ENCODE assay signal across 15 cellular contexts in the genomic region with DNA sequence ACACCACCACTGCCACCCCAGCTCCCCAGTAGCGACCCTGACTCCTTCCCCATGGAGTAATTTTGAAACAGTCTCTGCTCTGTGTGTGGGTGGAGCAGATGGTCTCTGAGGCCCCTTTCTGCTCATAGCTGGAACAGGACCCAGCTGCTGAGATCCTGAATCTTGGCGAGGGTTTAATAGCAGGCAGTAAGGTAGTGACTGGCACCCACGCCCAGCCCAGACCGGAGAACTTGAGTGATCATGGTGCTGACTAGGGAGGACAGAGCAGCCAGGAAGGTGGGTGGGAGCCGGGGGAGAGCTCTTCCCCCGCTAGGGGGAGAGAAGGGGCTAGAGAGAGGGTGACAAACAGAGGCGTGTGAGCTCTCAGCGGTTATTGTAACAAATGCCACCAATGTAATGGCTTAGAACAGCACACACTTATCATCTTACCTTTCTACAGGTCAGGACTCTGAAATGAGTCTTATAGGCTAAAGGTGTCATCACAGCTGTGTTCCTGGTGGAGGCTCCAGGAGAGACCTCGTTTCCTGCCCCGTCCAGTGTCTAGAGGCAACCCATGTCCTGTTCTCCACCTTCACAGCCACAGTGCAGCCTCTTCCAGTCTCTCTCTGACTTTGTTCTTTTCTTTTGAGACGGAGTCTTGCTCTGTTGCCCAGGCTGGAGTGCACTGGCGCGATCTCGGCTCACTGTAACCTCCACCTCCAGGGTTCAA. TPM values are rescaled to one million over a fixed set of nuclear protein-coding genes. Genes with fewer than 3 reads are reported as not detected.
DNase-seq lines count a peak whose midpoint lies in the region; ATAC-seq lines count a peak whose summit lies in the region.
"Had no signal": no experiment of that assay in that cellular context is flagged by ENCODE, and none has a peak within 500 bp of the region (broad histone marks: within the 10 kb centered on the region; RNA-seq: fewer than 3 reads in every experiment).

No MANE protein-coding gene starts in this region.

- POLR2A ChIA-PET in activated CD4-positive, alpha-beta T cell treated with anti-CD3 and anti-CD28 coated beads for 36 hours (lab: Charles Lee), result no interaction called here
- POLR2A ChIA-PET in activated CD4-positive, alpha-beta T cell treated with anti-CD3 and anti-CD28 coated beads, Interleukin-2, amount 10 ng/mL, durations not matched to agents 7 days and 5 days (lab: Charles Lee), result no interaction called here

- H3K9ac ChIP-seq in neuronal stem cell (ENCODE audit: low read depth, low read length, poor library complexity), result no peak overlapping the region

- no peak overlapping the region for H2BK120ac ChIP-seq in neuronal stem cell (ENCODE audit: low read depth, low read length)

- no peaks in the 10 kb centered on the region for H3K27me3 ChIP-seq in neuronal stem cell (ENCODE audit: control insufficient read depth in 3 of 3, insufficient read depth in 3 of 3, low read depth in 1 of 3, low read length in 3 of 3)

- H3K27ac Mint-ChIP-seq in activated CD4-positive, alpha-beta T cell treated with anti-CD3 and anti-CD28 coated beads for 36 hours, result no peak overlapping the region
- H3K27ac Mint-ChIP-seq in activated CD4-positive, alpha-beta T cell treated with anti-CD3 and anti-CD28 coated beads, Interleukin-2, amount 10 ng/mL, durations not matched to agents 7 days and 5 days, result no peak overlapping the region

- peaks cover 9% of the 10 kb centered on the region for H3K4me1 Mint-ChIP-seq in activated CD4-positive, alpha-beta T cell treated with anti-CD3 and anti-CD28 coated beads for 36 hours
- H3K4me1 Mint-ChIP-seq in activated CD4-positive, alpha-beta T cell treated with anti-CD3 and anti-CD28 coated beads, Interleukin-2, amount 10 ng/mL, durations not matched to agents 7 days and 5 days, result no peaks in the 10 kb centered on the region

- no peak overlapping the region for H2AK5ac ChIP-seq in neuronal stem cell (ENCODE audit: low read depth, low read length)

- no peaks in the 10 kb centered on the region for H3K4me1 ChIP-seq in neuronal stem cell (ENCODE audit: control insufficient read depth in 2 of 2, insufficient read depth in 1 of 2, low read depth in 1 of 2, low read length in 2 of 2)

- no peak overlapping the region for H2BK12ac ChIP-seq in neuronal stem cell (ENCODE audit: low read length)

- no peaks in the 10 kb centered on the region for H3K79me1 ChIP-seq in neuronal stem cell (ENCODE audit: low read depth, low read length)

- H4K91ac ChIP-seq in neuronal stem cell (ENCODE audit: low read depth, low read length, poor library complexity), result peak overlapping the region; percentile 85

- no peak overlapping the region for H3K4ac ChIP-seq in neuronal stem cell (ENCODE audit: low read length)

- no CpG with 5 or more reads among the region's 14 CpGs for WGBS in neuronal stem cell (ENCODE audit: extremely low coverage in 2 of 2, insufficient read length in 2 of 2, insufficient replicate concordance in 1 of 2), 2 donors

- H3K23ac ChIP-seq in neuronal stem cell (ENCODE audit: low read depth, low read length, poor library complexity), result no peak overlapping the region

- H2BK5ac ChIP-seq in neuronal stem cell (ENCODE audit: low read length), result no peak overlapping the region

- H2BK15ac ChIP-seq in neuronal stem cell (ENCODE audit: low read length), result no peak overlapping the region

- ATAC-seq in activated CD4-positive, alpha-beta T cell treated with anti-CD3 and anti-CD28 coated beads for 36 hours, result peak; percentile 61

- H3K4me3 Mint-ChIP-seq in activated CD4-positive, alpha-beta T cell treated with anti-CD3 and anti-CD28 coated beads for 36 hours, result no peak overlapping the region
- no peak overlapping the region for H3K4me3 Mint-ChIP-seq in activated CD4-positive, alpha-beta T cell treated with anti-CD3 and anti-CD28 coated beads, Interleukin-2, amount 10 ng/mL, durations not matched to agents 7 days and 5 days

- peak; percentile 34 for DNase-seq in activated CD4-positive, alpha-beta T cell treated with anti-CD3 and anti-CD28 coated beads for 36 hours
- DNase-seq in activated CD4-positive, alpha-beta T cell treated with anti-CD3 and anti-CD28 coated beads, Interleukin-2, amount 50 U/mL, for 4 hours, result no peak
- peak; percentile 33 for DNase-seq in KBM-7
- DNase-seq in neuronal stem cell (ENCODE audit: low spot score), result no peak
- DNase-seq in MV-4-11 (lab: John Stamatoyannopoulos, UW), result no peak
- no peak for DNase-seq in activated CD4-positive, alpha-beta T cell treated with anti-CD3 and anti-CD28 coated beads, Interleukin-2, amount 10 ng/mL, durations not matched to agents 7 days and 5 days
- DNase-seq: ACHN; DMS153; NCI-H526; nucleus accumbens; stimulated activated CD4-positive, alpha-beta T cell treated with anti-CD3 and anti-CD28 coated beads, Interleukin-12 subunit alpha, Interleukin-12 subunit beta, amount 100 ng/mL, for 4 hours; T1000 had no signal

- H3K27me3 Mint-ChIP-seq in activated CD4-positive, alpha-beta T cell treated with anti-CD3 and anti-CD28 coated beads for 36 hours, result no peaks in the 10 kb centered on the region
- H3K27me3 Mint-ChIP-seq in activated CD4-positive, alpha-beta T cell treated with anti-CD3 and anti-CD28 coated beads, Interleukin-2, amount 10 ng/mL, durations not matched to agents 7 days and 5 days, result no peaks in the 10 kb centered on the region

- H4K8ac ChIP-seq in neuronal stem cell (ENCODE audit: low read depth, low read length), result no peak overlapping the region

- no peak overlapping the region for H3K18ac ChIP-seq in neuronal stem cell (ENCODE audit: low read length)

- H3K36me3 ChIP-seq in neuronal stem cell (replicated peaks in 1 of 2; ENCODE audit: control insufficient read depth in 2 of 2, insufficient read depth in 2 of 2, low read length in 2 of 2), result no peaks in the 10 kb centered on the region

- no peak overlapping the region for H3K4me3 ChIP-seq in neuronal stem cell (ENCODE audit: low read length in 2 of 2)

- no peaks in the 10 kb centered on the region for H3K9me3 ChIP-seq in neuronal stem cell (replicated peaks in 1 of 2; ENCODE audit: control insufficient read depth in 2 of 2, insufficient read depth in 1 of 2, low read depth in 1 of 2, low read length in 2 of 2)

- in situ Hi-C loops in KBM-7 (cut with MboI; ENCODE audit: low pct_unique_long_range_greater_than_20kb, low sequenced_read_pairs), result no loop called here

- no peak overlapping the region for H3K4me2 ChIP-seq in neuronal stem cell (ENCODE audit: insufficient read depth, low read length, poor library complexity, severe bottlenecking)

- H3K36me3 Mint-ChIP-seq in activated CD4-positive, alpha-beta T cell treated with anti-CD3 and anti-CD28 coated beads for 36 hours (ENCODE audit: low read depth), result peaks cover 8% of the 10 kb centered on the region
- H3K36me3 Mint-ChIP-seq in activated CD4-positive, alpha-beta T cell treated with anti-CD3 and anti-CD28 coated beads, Interleukin-2, amount 10 ng/mL, durations not matched to agents 7 days and 5 days (ENCODE audit: low read depth), result peaks cover 8% of the 10 kb centered on the region

- H2AFZ ChIP-seq in neuronal stem cell (ENCODE audit: low read length), result peak overlapping the region; percentile 64

- H3K9me3 Mint-ChIP-seq in activated CD4-positive, alpha-beta T cell treated with anti-CD3 and anti-CD28 coated beads for 36 hours (ENCODE audit: low read depth), result peaks cover 4% of the 10 kb centered on the region
- H3K9me3 Mint-ChIP-seq in activated CD4-positive, alpha-beta T cell treated with anti-CD3 and anti-CD28 coated beads, Interleukin-2, amount 10 ng/mL, durations not matched to agents 7 days and 5 days, result peaks cover 4% of the 10 kb centered on the region

- CTCF ChIA-PET in activated CD4-positive, alpha-beta T cell treated with anti-CD3 and anti-CD28 coated beads for 36 hours (lab: Charles Lee), result interaction anchor here (0.6 to 1.0 kb wide), 3 partner anchors 11 to 203 kb away, joined by 3 to 4 read pairs (median 3); no protein-coding TSS in a partner anchor
- CTCF ChIA-PET in activated CD4-positive, alpha-beta T cell treated with anti-CD3 and anti-CD28 coated beads, Interleukin-2, amount 10 ng/mL, durations not matched to agents 7 days and 5 days (lab: Charles Lee), result interaction anchor here (0.6 to 0.9 kb wide), 2 partner anchors 9 to 250 kb away, joined by 3 read pairs; no protein-coding TSS in a partner anchor

- intact Hi-C loops in activated CD4-positive, alpha-beta T cell treated with anti-CD3 and anti-CD28 coated beads for 36 hours (cut with DNase I, micrococcal nuclease), result no loop called here

- peak overlapping the region; percentile 38 for H3K14ac ChIP-seq in neuronal stem cell (ENCODE audit: low read length)

- H3K27ac ChIP-seq in neuronal stem cell (replicated peaks; ENCODE audit: low read length), result no peak overlapping the region
- H3K27ac ChIP-seq: RWPE1 had no signal

RNA-seq across cellular contexts. Expression of a gene that starts 7.2 kb away (rescaled TPM):
- not detected for total RNA-seq in activated CD4-positive, alpha-beta T cell treated with anti-CD3 and anti-CD28 coated beads for 36 hours
- polyA plus RNA-seq in neuronal stem cell (2013, experiment 1 of 2), result not detected
- not detected for polyA plus RNA-seq in neuronal stem cell (2013, experiment 2 of 2)
- under 1 TPM; 0.81 to 0.82 TPM for total RNA-seq in activated CD4-positive, alpha-beta T cell treated with anti-CD3 and anti-CD28 coated beads, Interleukin-2, amount 10 ng/mL, durations not matched to agents 7 days and 5 days
- total RNA-seq: lung microvascular endothelial cell, urinary bladder had no signal

RNA-seq across cellular contexts. Expression of a gene that starts 20.7 kb away (rescaled TPM):
- 100 to 1,000 TPM; 197 to 245 TPM for total RNA-seq in activated CD4-positive, alpha-beta T cell treated with anti-CD3 and anti-CD28 coated beads for 36 hours
- 127 TPM for polyA plus RNA-seq in neuronal stem cell (2013, experiment 1 of 2)
- 121 TPM for polyA plus RNA-seq in neuronal stem cell (2013, experiment 2 of 2)
- 100 to 1,000 TPM; 124 to 125 TPM for total RNA-seq in activated CD4-positive, alpha-beta T cell treated with anti-CD3 and anti-CD28 coated beads, Interleukin-2, amount 10 ng/mL, durations not matched to agents 7 days and 5 days

RNA-seq across cellular contexts. Expression of a gene that starts 31.9 kb away (rescaled TPM):
- 10 to 100 TPM; 22.8 to 44.7 TPM for total RNA-seq in activated CD4-positive, alpha-beta T cell treated with anti-CD3 and anti-CD28 coated beads for 36 hours
- 79.0 TPM for polyA plus RNA-seq in neuronal stem cell (2013, experiment 1 of 2)
- 74.8 TPM for polyA plus RNA-seq in neuronal stem cell (2013, experiment 2 of 2)
- total RNA-seq in activated CD4-positive, alpha-beta T cell treated with anti-CD3 and anti-CD28 coated beads, Interleukin-2, amount 10 ng/mL, durations not matched to agents 7 days and 5 days, result 10 to 100 TPM; 32.8 to 48.2 TPM

RNA-seq across cellular contexts. Expression of a gene that starts 35.1 kb away (rescaled TPM):
- total RNA-seq in activated CD4-positive, alpha-beta T cell treated with anti-CD3 and anti-CD28 coated beads for 36 hours, result 1 to 10 TPM; 1.4 to 1.8 TPM
- 1.7 TPM for polyA plus RNA-seq in neuronal stem cell (2013, experiment 1 of 2)
- polyA plus RNA-seq in neuronal stem cell (2013, experiment 2 of 2), result 1.6 TPM
- total RNA-seq in activated CD4-positive, alpha-beta T cell treated with anti-CD3 and anti-CD28 coated beads, Interleukin-2, amount 10 ng/mL, durations not matched to agents 7 days and 5 days, result 1 to 10 TPM; 2.4 TPM

RNA-seq across cellular contexts. Expression of a gene that starts 52.3 kb away (rescaled TPM):
- total RNA-seq in activated CD4-positive, alpha-beta T cell treated with anti-CD3 and anti-CD28 coated beads for 36 hours, result 10 to 100 TPM; 60.9 to 78.5 TPM
- 70.8 TPM for polyA plus RNA-seq in neuronal stem cell (2013, experiment 1 of 2)
- polyA plus RNA-seq in neuronal stem cell (2013, experiment 2 of 2), result 70.1 TPM
- 10 to 100 TPM; 61.4 to 67.7 TPM for total RNA-seq in activated CD4-positive, alpha-beta T cell treated with anti-CD3 and anti-CD28 coated beads, Interleukin-2, amount 10 ng/mL, durations not matched to agents 7 days and 5 days

Comparison
In these comparisons a context has a peak if more than half of its experiments do, and no peak if none do; other contexts are left out.
1. DNase-seq: peak in activated CD4-positive, alpha-beta T cell treated with anti-CD3 and anti-CD28 coated beads for 36 hours (single experiment) and KBM-7 (single experiment); none in activated CD4-positive, alpha-beta T cell treated with anti-CD3 and anti-CD28 coated beads, Interleukin-2, amount 50 U/mL, for 4 hours (0 of 2), neuronal stem cell (single experiment), MV-4-11 (single experiment) and activated CD4-positive, alpha-beta T cell treated with anti-CD3 and anti-CD28 coated beads, Interleukin-2, amount 10 ng/mL, durations not matched to agents 7 days and 5 days (single experiment).